8 cellular contexts compared by ENCODE assay signal in the genomic region with DNA sequence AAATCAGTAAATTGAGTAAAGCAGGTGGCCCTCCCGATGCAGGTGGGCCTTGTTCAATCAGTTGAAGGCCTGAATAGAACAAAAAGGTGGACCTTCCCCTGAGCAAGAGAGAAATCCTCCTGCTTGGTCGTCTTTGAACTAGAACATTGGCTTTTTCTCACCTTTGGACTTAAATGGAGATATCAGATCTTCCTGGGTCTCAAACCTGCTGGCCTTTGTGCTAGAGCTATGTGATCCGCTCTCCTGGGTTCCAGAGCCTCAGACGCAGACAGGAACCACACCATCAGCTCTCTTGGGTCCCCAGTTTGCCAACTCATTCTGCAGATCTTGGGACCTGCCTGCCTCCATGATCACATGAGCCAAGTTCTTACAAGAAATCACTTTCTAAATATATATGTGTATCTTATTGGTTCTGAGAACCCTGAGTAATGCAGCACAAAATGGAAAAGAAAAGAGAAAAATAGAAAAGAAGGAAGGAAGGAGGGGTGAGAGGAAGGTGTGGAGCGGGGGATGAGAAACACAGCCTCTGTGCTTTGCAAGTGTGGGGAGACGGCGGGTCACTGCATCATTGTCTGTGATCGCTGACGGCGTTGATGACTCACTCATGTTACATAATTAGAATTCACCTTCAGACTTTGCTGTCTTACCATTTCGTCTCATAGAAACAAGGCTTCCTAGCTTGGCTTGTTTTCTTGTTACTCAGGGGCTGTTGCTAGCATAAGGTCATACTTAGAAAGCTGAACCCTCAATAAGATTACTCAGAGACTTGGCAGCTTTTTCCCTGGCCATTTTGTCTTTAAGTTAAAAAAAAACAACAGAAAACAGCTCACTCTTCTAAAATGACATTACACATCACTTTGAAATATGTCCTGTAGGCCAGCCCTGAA.
DNase-seq lines count a peak whose midpoint lies in the region; ATAC-seq and TF ChIP-seq lines count a peak whose summit lies in the region.

No MANE protein-coding gene starts in this region.

- DNase-seq in A172 (ENCODE audit: low spot score) (peak; percentile 94), HT-29 (ENCODE audit: low spot score) (peak; percentile 94), natural killer cell (peak; percentile 35), NCI-H2081 treated with DMSO at 0.1 percent for 48 hours (lab: John Stamatoyannopoulos, UW) (no peak)
- DNase-seq in activated CD4-positive, alpha-beta T cell treated with anti-CD3 and anti-CD28 coated beads, Interleukin-2, amount 50 U/mL, for 1 hour, result peak; percentile 59
- DNase-seq in effector memory CD8-positive, alpha-beta T cell, result peak; percentile 60 to 64 (median 64)
- peak; percentile 76 to 85 for DNase-seq in stimulated activated CD8-positive, alpha-beta memory T cell treated with anti-CD3 and anti-CD28 coated beads, Interleukin-7, amount 100 ng/mL, for 4 hours (ENCODE audit: low read depth in 2 of 2)

- H3K27me3 Mint-ChIP-seq in effector memory CD8-positive, alpha-beta T cell, result no peaks in the 10 kb centered on the region
- no peaks in the 10 kb centered on the region for H3K27me3 Mint-ChIP-seq in natural killer cell (ENCODE audit: low read depth in 2 of 2)

- ATAC-seq in GM19324 (IDR thresholded peaks at IDR 0.05; ENCODE audit: low FRiP score, unreplicated experiment) (peak; percentile 57), natural killer cell (peak; percentile 87 to 89 (median 88))
- peak; percentile 95 for ATAC-seq in effector memory CD8-positive, alpha-beta T cell (replicated peaks)

- peak overlapping the region; percentile 88 to 89 for H3K27ac Mint-ChIP-seq in effector memory CD8-positive, alpha-beta T cell
- peak overlapping the region; percentile 27 to 85 for H3K27ac Mint-ChIP-seq in natural killer cell

- H3K9me3 Mint-ChIP-seq in effector memory CD8-positive, alpha-beta T cell, result peaks cover 3 to 4% of the 10 kb centered on the region in 2 donors
- H3K9me3 Mint-ChIP-seq in natural killer cell, result peaks cover 0 to under 1% of the 10 kb centered on the region in 2 donors

- TF ChIP-seq CTCF in natural killer cell (IDR thresholded peaks at IDR 0.05), result no peak

- peaks cover 34 to 43% of the 10 kb centered on the region in 2 donors for H3K4me1 Mint-ChIP-seq in effector memory CD8-positive, alpha-beta T cell (ENCODE audit: low read depth in 2 of 2)
- H3K4me1 Mint-ChIP-seq in natural killer cell, result peaks cover 53 to 59% of the 10 kb centered on the region in 2 donors

- H3K4me3 Mint-ChIP-seq in effector memory CD8-positive, alpha-beta T cell, result peak overlapping the region; percentile 11 to 32
- no peak overlapping the region for H3K4me3 Mint-ChIP-seq in natural killer cell

- peaks cover 11% of the 10 kb centered on the region for H3K36me3 Mint-ChIP-seq in effector memory CD8-positive, alpha-beta T cell (ENCODE audit: insufficient read depth)
- peaks cover 18% of the 10 kb centered on the region for H3K36me3 Mint-ChIP-seq in natural killer cell

- intact Hi-C loops in natural killer cell (cut with micrococcal nuclease), result loop anchor here (5.0 kb wide), 3 partner anchors 49 to 86 kb away; partner anchors contain the start of gene NEDD9
